ENCODE assay signal across 9 cellular contexts in genomic region chr14:20757963-20758362, GRCh38. TPM values are rescaled to one million over a fixed set of nuclear protein-coding genes. Genes with fewer than 3 reads are reported as not detected.
DNase-seq lines count a peak whose midpoint lies in the region; ATAC-seq and TF ChIP-seq lines count a peak whose summit lies in the region.
"Had no signal": no experiment of that assay in that cellular context is flagged by ENCODE, and none has a peak within 500 bp of the region (broad histone marks: within the 10 kb centered on the region; RNA-seq: fewer than 3 reads in every experiment).

No MANE protein-coding gene starts in this region.

- H3K4me1 ChIP-seq in liver (ENCODE audit: control insufficient read depth in 4 of 4, insufficient read depth in 4 of 4, low read length in 3 of 4) = peaks cover 0 to 6% (median 4%) of the 10 kb centered on the region in 4 donors

- 57% methylated on average over 4 of the region's 4 CpGs for WGBS in liver

- CTCF ChIA-PET in activated CD4-positive, alpha-beta memory T cell treated with anti-CD3 and anti-CD28 coated beads for 36 hours (lab: Charles Lee) = interaction anchor here (0.7 to 4.2 kb wide), 5 partner anchors 97 to 205 kb away, joined by 3 to 19 read pairs (median 7); no protein-coding TSS in a partner anchor

- no peaks in the 10 kb centered on the region for H3K4me1 Mint-ChIP-seq in activated CD4-positive, alpha-beta memory T cell treated with anti-CD3 and anti-CD28 coated beads for 36 hours (ENCODE audit: low read depth)

- no peak overlapping the region for H3K9ac ChIP-seq in liver (ENCODE audit: low read depth in 1 of 2, low read length in 2 of 2)

- peaks cover 2% of the 10 kb centered on the region for H3K27me3 Mint-ChIP-seq in activated CD4-positive, alpha-beta memory T cell treated with anti-CD3 and anti-CD28 coated beads for 36 hours

- peaks cover 3% of the 10 kb centered on the region for H3K9me3 Mint-ChIP-seq in activated CD4-positive, alpha-beta memory T cell treated with anti-CD3 and anti-CD28 coated beads for 36 hours

- H3K36me3 Mint-ChIP-seq in activated CD4-positive, alpha-beta memory T cell treated with anti-CD3 and anti-CD28 coated beads for 36 hours = peaks cover 2% of the 10 kb centered on the region

- H3K4me3 ChIP-seq in Jurkat, Clone E6-1 (ENCODE audit: low read length) = no peak overlapping the region
- H3K4me3 ChIP-seq in liver (ENCODE audit: low read depth in 1 of 3, low read length in 3 of 3) = no peak overlapping the region
- H3K4me3 ChIP-seq: skin epidermis had no signal

- DNase-seq in CD1c-positive myeloid dendritic cell (ENCODE audit: extremely low spot score) (peak; percentile 34), NCI-H526 treated with DMSO at 0.1 percent for 48 hours (lab: John Stamatoyannopoulos, UW) (no peak)
- peak; percentile 28 for DNase-seq in Jurkat, Clone E6-1 (ENCODE audit: low read depth, low spot score)
- peak; percentile 51 for DNase-seq in activated CD4-positive, alpha-beta memory T cell treated with anti-CD3 and anti-CD28 coated beads for 36 hours
- DNase-seq in NK-92 treated with Interleukin-12 subunit alpha and Interleukin-12 subunit beta, amount 100 ng/mL, for 24 hours (lab: John Stamatoyannopoulos, UW) = no peak
- DNase-seq in effector CD8-positive, alpha-beta T cell (lab: John Stamatoyannopoulos, UW) = no peak

- no peaks in the 10 kb centered on the region for H3K9me3 ChIP-seq in liver (ENCODE audit: control insufficient read depth in 4 of 4, low read length in 3 of 4)

- POLR2A ChIA-PET in activated CD4-positive, alpha-beta memory T cell treated with anti-CD3 and anti-CD28 coated beads for 36 hours (lab: Charles Lee) = no interaction called here

- H3K36me3 ChIP-seq in liver (ENCODE audit: control insufficient read depth in 4 of 4, insufficient read depth in 3 of 4, low read depth in 1 of 4, low read length in 3 of 4) = no peaks in the 10 kb centered on the region

- H3K27ac ChIP-seq in liver (ENCODE audit: low read depth in 1 of 2, low read length in 2 of 2) = no peak overlapping the region
- H3K27ac ChIP-seq: skin epidermis had no signal

- no peaks in the 10 kb centered on the region for H3K27me3 ChIP-seq in liver (ENCODE audit: control insufficient read depth in 4 of 4, insufficient read depth in 4 of 4, low read length in 3 of 4)

- TF ChIP-seq RAD21 in liver (IDR thresholded peaks at IDR 0.05) = peak; percentile 35 to 63

- ATAC-seq in GM18498 (IDR thresholded peaks at IDR 0.05; ENCODE audit: unreplicated experiment) = no peak

- no peak overlapping the region for H3K27ac Mint-ChIP-seq in activated CD4-positive, alpha-beta memory T cell treated with anti-CD3 and anti-CD28 coated beads for 36 hours

- peak; percentile 19 for TF ChIP-seq CTCF in liver (IDR thresholded peaks at IDR 0.05; ENCODE audit: low read depth, low read length, missing input control)

- intact Hi-C loops in activated CD4-positive, alpha-beta memory T cell treated with anti-CD3 and anti-CD28 coated beads for 36 hours (cut with micrococcal nuclease) = loop anchor here (1.0 to 10.0 kb wide), 3 partner anchors 97 to 217 kb away; no protein-coding TSS in a partner anchor

- H3K4me3 Mint-ChIP-seq in activated CD4-positive, alpha-beta memory T cell treated with anti-CD3 and anti-CD28 coated beads for 36 hours = no peak overlapping the region

TF ChIP-seq in liver, 16 proteins besides CTCF, POLR2A, EP300 and RAD21:
- TF ChIP-seq SP1 (IDR thresholded peaks at IDR 0.05) = no peak
- no peak for TF ChIP-seq HNF4G (IDR thresholded peaks at IDR 0.05)

RNA-seq across cellular contexts. Expression of gene EDDM3B, which starts 10.2 kb away (rescaled TPM):
- polyA plus RNA-seq in Jurkat, Clone E6-1 (2012; ENCODE audit: insufficient read depth, insufficient read length) = not detected
- total RNA-seq in activated CD4-positive, alpha-beta memory T cell treated with anti-CD3 and anti-CD28 coated beads for 36 hours = not detected
- not detected for total RNA-seq in liver
- polyA plus RNA-seq in liver = not detected

RNA-seq across cellular contexts. Expression of gene EDDM3A, which starts 12.3 kb away (rescaled TPM):
- polyA plus RNA-seq in Jurkat, Clone E6-1 (2012; ENCODE audit: insufficient read depth, insufficient read length) = not detected
- not detected for total RNA-seq in activated CD4-positive, alpha-beta memory T cell treated with anti-CD3 and anti-CD28 coated beads for 36 hours
- not detected for total RNA-seq in liver
- polyA plus RNA-seq in liver = not detected

RNA-seq across cellular contexts. Expression of gene RNASE6, which starts 23.1 kb away (rescaled TPM):
- polyA plus RNA-seq in Jurkat, Clone E6-1 (2012; ENCODE audit: insufficient read depth, insufficient read length) = 3.9 TPM
- 1 to 10 TPM; 1.6 to 2.3 TPM for total RNA-seq in activated CD4-positive, alpha-beta memory T cell treated with anti-CD3 and anti-CD28 coated beads for 36 hours
- total RNA-seq in liver = 1 to 10 TPM; 3.9 to 4.6 TPM
- 1 to 10 TPM; 3.2 to 7.0 TPM for polyA plus RNA-seq in liver

RNA-seq across cellular contexts. Expression of gene RNASE1, which starts 44.7 kb away (rescaled TPM):
- polyA plus RNA-seq in Jurkat, Clone E6-1 (2012; ENCODE audit: insufficient read depth, insufficient read length) = not detected
- not detected for total RNA-seq in activated CD4-positive, alpha-beta memory T cell treated with anti-CD3 and anti-CD28 coated beads for 36 hours
- 10 to 100 TPM in 1 of 2 donors, 1 to 10 TPM in 1; 5.8 to 11.7 TPM for total RNA-seq in liver
- 10 to 100 TPM; 32.6 to 37.9 TPM for polyA plus RNA-seq in liver

Comparison
In these comparisons a context has a peak if more than half of its experiments do, and no peak if none do; other contexts are left out.
1. DNase-seq: peak in CD1c-positive myeloid dendritic cell (single experiment), Jurkat, Clone E6-1 (single experiment) and activated CD4-positive, alpha-beta memory T cell treated with anti-CD3 and anti-CD28 coated beads for 36 hours (single experiment); none in NK-92 treated with Interleukin-12 subunit alpha and Interleukin-12 subunit beta, amount 100 ng/mL, for 24 hours (single experiment), NCI-H526 treated with DMSO at 0.1 percent for 48 hours (single experiment) and effector CD8-positive, alpha-beta T cell (single experiment).